In genomic region chr1:174964261-174964984, GRCh38 we compare ENCODE assay signal across 8 cellular contexts. TPM values are rescaled to one million over a fixed set of nuclear protein-coding genes. Genes with fewer than 3 reads are reported as not detected.
DNase-seq lines count a peak whose midpoint lies in the region; ATAC-seq, FAIRE-seq and TF ChIP-seq lines count a peak whose summit lies in the region.

No MANE protein-coding gene starts in this region.

- DNase-seq in AG08395 (ENCODE audit: low spot score) (peak; percentile 6), keratinocyte (ENCODE audit: low read depth, low spot score) (peak; percentile 42), superior temporal gyrus (ENCODE audit: extremely low spot score) (no peak), RCC 7860 (ENCODE audit: low spot score) (no peak)
- DNase-seq in activated T-helper 1 cell treated with anti-CD3 and anti-CD28 coated beads, Interleukin-12 subunit alpha, Interleukin-12 subunit beta, Interleukin-2, Interleukin-4 antibody, amounts not matched to agents 30 ng/mL and 10 ng/mL and 1 ng/mL, durations not matched to agents 14 hours and 24 hours and 36 hours (ENCODE audit: low spot score), result peak; percentile 48

- dilution Hi-C loops in keratinocyte (cut with MboI; ENCODE audit: extremely low pct_ligation_motif_present, low sequenced_read_pairs), result no loop called here

- H3K36me3 ChIP-seq in KMS-11 (ENCODE audit: insufficient read depth) (no peaks in the 10 kb centered on the region), keratinocyte (ENCODE audit: control insufficient read depth in 2 of 2, extremely low read depth in 1 of 2, insufficient read depth in 2 of 2, low read length in 2 of 2) (no peaks in the 10 kb centered on the region), urinary bladder (ENCODE audit: insufficient read depth) (no peaks in the 10 kb centered on the region)

- H3K9ac ChIP-seq in KMS-11 (peak overlapping the region; percentile 30; the same call in 1 of the 2 replicates), keratinocyte (ENCODE audit: control insufficient read depth, extremely low read depth, insufficient read depth, low read length) (peak overlapping the region; percentile 9)

- H3K27ac Mint-ChIP-seq in activated T-helper 1 cell treated with anti-CD3 and anti-CD28 coated beads, Interleukin-12 subunit alpha, Interleukin-12 subunit beta, Interleukin-2, Interleukin-4 antibody, amounts not matched to agents 30 ng/mL and 10 ng/mL and 1 ng/mL, durations not matched to agents 14 hours and 24 hours and 36 hours, result peak overlapping the region; percentile 90

- H3K9me3 ChIP-seq in keratinocyte (ENCODE audit: control insufficient read depth, low read depth, low read length), result no peaks in the 10 kb centered on the region

- H3K4me3 ChIP-seq in KMS-11 (IDR thresholded peaks at IDR 0.05; ENCODE audit: insufficient read depth, low read depth, low read length), result peak overlapping the region; percentile 51
- peak overlapping the region in 1 of 3 experiments; percentile 15 for H3K4me3 ChIP-seq in keratinocyte (ENCODE audit: control insufficient read depth in 2 of 3, extremely low read depth in 1 of 3, insufficient read depth in 2 of 3, low read depth in 1 of 3, low read length in 3 of 3)
- H3K4me3 ChIP-seq in urinary bladder (ENCODE audit: low read depth, low read length), result no peak overlapping the region

- H3K79me2 ChIP-seq in KMS-11 (ENCODE audit: insufficient read depth, low read depth) (no peaks in the 10 kb centered on the region), keratinocyte (ENCODE audit: control insufficient read depth, insufficient read depth, low read length) (no peaks in the 10 kb centered on the region)

- H3K27ac ChIP-seq in KMS-11 (peak overlapping the region; percentile 81), keratinocyte (ENCODE audit: control insufficient read depth, insufficient read depth, low read length) (peak overlapping the region; percentile 53), urinary bladder (ENCODE audit: low read depth) (peak overlapping the region; percentile 50)

- peaks cover 55% of the 10 kb centered on the region for H3K4me1 Mint-ChIP-seq in activated T-helper 1 cell treated with anti-CD3 and anti-CD28 coated beads, Interleukin-12 subunit alpha, Interleukin-12 subunit beta, Interleukin-2, Interleukin-4 antibody, amounts not matched to agents 30 ng/mL and 10 ng/mL and 1 ng/mL, durations not matched to agents 14 hours and 24 hours and 36 hours (ENCODE audit: low read depth)

- no peaks in the 10 kb centered on the region for H4K20me1 ChIP-seq in KMS-11 (ENCODE audit: insufficient read depth)
- H4K20me1 ChIP-seq in keratinocyte (ENCODE audit: control insufficient read depth, extremely low read depth, insufficient read depth, low read length), result no peaks in the 10 kb centered on the region

- intact Hi-C loops in activated T-helper 1 cell treated with anti-CD3 and anti-CD28 coated beads, Interleukin-12 subunit alpha, Interleukin-12 subunit beta, Interleukin-2, Interleukin-4 antibody, amounts not matched to agents 30 ng/mL and 10 ng/mL and 1 ng/mL, durations not matched to agents 14 hours and 24 hours and 36 hours (cut with micrococcal nuclease), result loop anchor here (1.0 to 10.0 kb wide), 8 partner anchors 18 to 1490 kb away; partner anchors contain the start of genes CACYBP and PRDX6

- H3K4me2 ChIP-seq in KMS-11, result peak overlapping the region; percentile 67
- peak overlapping the region; percentile 63 for H3K4me2 ChIP-seq in keratinocyte (ENCODE audit: control insufficient read depth, extremely low read depth, insufficient read depth, low read depth, low read length)

- WGBS in urinary bladder, result 28% methylated on average over 6 of the region's 6 CpGs

- no peaks in the 10 kb centered on the region for H3K36me3 Mint-ChIP-seq in activated T-helper 1 cell treated with anti-CD3 and anti-CD28 coated beads, Interleukin-12 subunit alpha, Interleukin-12 subunit beta, Interleukin-2, Interleukin-4 antibody, amounts not matched to agents 30 ng/mL and 10 ng/mL and 1 ng/mL, durations not matched to agents 14 hours and 24 hours and 36 hours (ENCODE audit: low read depth)

- no peaks in the 10 kb centered on the region for H3K9me1 ChIP-seq in keratinocyte (ENCODE audit: control insufficient read depth, extremely low read depth, insufficient read depth, low read length)

- H3K9me3 Mint-ChIP-seq in activated T-helper 1 cell treated with anti-CD3 and anti-CD28 coated beads, Interleukin-12 subunit alpha, Interleukin-12 subunit beta, Interleukin-2, Interleukin-4 antibody, amounts not matched to agents 30 ng/mL and 10 ng/mL and 1 ng/mL, durations not matched to agents 14 hours and 24 hours and 36 hours, result no peaks in the 10 kb centered on the region

- H3K4me1 ChIP-seq in KMS-11 (ENCODE audit: low read depth, poor library complexity, severe bottlenecking), result peaks cover 76% of the 10 kb centered on the region
- H3K4me1 ChIP-seq in keratinocyte (ENCODE audit: control insufficient read depth, extremely low read depth, insufficient read depth, low read length), result peaks cover 29% of the 10 kb centered on the region
- no peaks in the 10 kb centered on the region for H3K4me1 ChIP-seq in urinary bladder (ENCODE audit: insufficient read depth)

- TF ChIP-seq CTCF in KMS-11 (conservative IDR thresholded peaks at IDR 0.05; ENCODE audit: low read depth, low read length) (no peak), keratinocyte (optimal IDR thresholded peaks at IDR 0.05 in 1 of 3, IDR thresholded peaks at IDR 0.05 in 1 of 3, conservative IDR thresholded peaks at IDR 0.05 in 1 of 3; ENCODE audit: extremely low read depth in 1 of 3, insufficient read depth in 2 of 3, low read length in 3 of 3) (no peak)

- no peaks in the 10 kb centered on the region for H3K27me3 ChIP-seq in KMS-11 (ENCODE audit: insufficient read depth, low read depth)
- H3K27me3 ChIP-seq in keratinocyte (ENCODE audit: control insufficient read depth, extremely low read depth, insufficient read depth, low read length), result no peaks in the 10 kb centered on the region

- peak overlapping the region; percentile 27; the same call in 1 of the 2 replicates for H2AFZ ChIP-seq in KMS-11 (ENCODE audit: low read depth)
- H2AFZ ChIP-seq in keratinocyte (ENCODE audit: control insufficient read depth, low read length), result peak overlapping the region; percentile 68

- ATAC-seq in GM19324 (IDR thresholded peaks at IDR 0.05; ENCODE audit: low FRiP score, unreplicated experiment), result no peak

- H3K27me3 Mint-ChIP-seq in activated T-helper 1 cell treated with anti-CD3 and anti-CD28 coated beads, Interleukin-12 subunit alpha, Interleukin-12 subunit beta, Interleukin-2, Interleukin-4 antibody, amounts not matched to agents 30 ng/mL and 10 ng/mL and 1 ng/mL, durations not matched to agents 14 hours and 24 hours and 36 hours (ENCODE audit: insufficient read depth), result no peaks in the 10 kb centered on the region

- peak; percentile 93 for FAIRE-seq in keratinocyte (lab: Jason Lieb, UNC)
- no peak for FAIRE-seq in RCC 7860 (lab: Jason Lieb, UNC)

- peak overlapping the region; percentile 78 for H3K4me3 Mint-ChIP-seq in activated T-helper 1 cell treated with anti-CD3 and anti-CD28 coated beads, Interleukin-12 subunit alpha, Interleukin-12 subunit beta, Interleukin-2, Interleukin-4 antibody, amounts not matched to agents 30 ng/mL and 10 ng/mL and 1 ng/mL, durations not matched to agents 14 hours and 24 hours and 36 hours

RNA-seq across cellular contexts. Expression of gene CACYBP, which starts 35.3 kb away (rescaled TPM):
- total RNA-seq in activated T-helper 1 cell treated with anti-CD3 and anti-CD28 coated beads, Interleukin-12 subunit alpha, Interleukin-12 subunit beta, Interleukin-2, Interleukin-4 antibody, amounts not matched to agents 30 ng/mL and 10 ng/mL and 1 ng/mL, durations not matched to agents 14 hours and 24 hours and 36 hours, result 342 and 369 TPM in 2 replicates
- polyA plus RNA-seq in keratinocyte (18.3 to 67.8 TPM (median 59.3 TPM) in 3 replicates), urinary bladder (89.2 TPM)
- polyA plus RNA-seq in keratinocyte (2011; ENCODE audit: low read depth), result 55.6 TPM
- polyA plus RNA-seq in keratinocyte (2011; cell fraction: cytosol; rRNA removed), result 35.6 and 38.3 TPM in 2 replicates
- 21.7 and 26.4 TPM in 2 replicates for polyA plus RNA-seq in keratinocyte (2011; cell fraction: nucleus; rRNA removed)
- 48.4 and 104 TPM in 2 replicates for polyA plus RNA-seq in keratinocyte (2012; ENCODE audit: low replicate concordance)
- 1.4 to 12.3 TPM (median 3.2 TPM) in 3 replicates for polyA minus RNA-seq in keratinocyte
- 12.3 TPM for polyA minus RNA-seq in keratinocyte (2011; cell fraction: cytosol; rRNA and poly(A)+ RNA removed)
- polyA minus RNA-seq in keratinocyte (2011; cell fraction: nucleus; rRNA and poly(A)+ RNA removed), result 2.6 and 13.3 TPM in 2 replicates
- 149 TPM for total RNA-seq in urinary bladder

RNA-seq across cellular contexts. Expression of gene MRPS14, which starts 58.8 kb away (rescaled TPM):
- total RNA-seq in activated T-helper 1 cell treated with anti-CD3 and anti-CD28 coated beads, Interleukin-12 subunit alpha, Interleukin-12 subunit beta, Interleukin-2, Interleukin-4 antibody, amounts not matched to agents 30 ng/mL and 10 ng/mL and 1 ng/mL, durations not matched to agents 14 hours and 24 hours and 36 hours, result 29.2 and 29.9 TPM in 2 replicates
- polyA plus RNA-seq in keratinocyte, result 19.2 to 35.2 TPM (median 25.4 TPM) in 3 replicates
- polyA plus RNA-seq in keratinocyte (2011; ENCODE audit: low read depth), result 11.9 TPM
- polyA plus RNA-seq in keratinocyte (2011; cell fraction: cytosol; rRNA removed), result 19.6 and 26.5 TPM in 2 replicates
- polyA plus RNA-seq in keratinocyte (2011; cell fraction: nucleus; rRNA removed), result 18.2 and 21.3 TPM in 2 replicates
- polyA plus RNA-seq in keratinocyte (2012; ENCODE audit: low replicate concordance), result 22.6 and 23.2 TPM in 2 replicates
- polyA minus RNA-seq in keratinocyte, result 3.5 to 12.2 TPM (median 9.6 TPM) in 3 replicates
- polyA minus RNA-seq in keratinocyte (2011; cell fraction: cytosol; rRNA and poly(A)+ RNA removed), result 4.6 TPM
- polyA minus RNA-seq in keratinocyte (2011; cell fraction: nucleus; rRNA and poly(A)+ RNA removed), result 3.2 and 5.4 TPM in 2 replicates
- 57.4 TPM for total RNA-seq in urinary bladder
- polyA plus RNA-seq in urinary bladder, result 32.9 TPM

Comparison
In these comparisons a context has a peak if more than half of its experiments do, and no peak if none do; other contexts are left out.
1. DNase-seq: peak in AG08395 (single experiment), activated T-helper 1 cell treated with anti-CD3 and anti-CD28 coated beads, Interleukin-12 subunit alpha, Interleukin-12 subunit beta, Interleukin-2, Interleukin-4 antibody, amounts not matched to agents 30 ng/mL and 10 ng/mL and 1 ng/mL, durations not matched to agents 14 hours and 24 hours and 36 hours (single experiment) and keratinocyte (single experiment); none in superior temporal gyrus (single experiment) and RCC 7860 (single experiment).
2. Peak in every context shown above with its lines, with median percentiles within 50 percentile points of each other: H3K27ac ChIP-seq.